32 cellular contexts compared by ENCODE assay signal in genomic region chr22:20977516-20978170, GRCh38. TPM values are rescaled to one million over a fixed set of nuclear protein-coding genes. Genes with fewer than 3 reads are reported as not detected.
"Had no signal": no experiment of that assay in that cellular context is flagged by ENCODE, and none has a peak within 500 bp of the region (broad histone marks: within the 10 kb centered on the region; RNA-seq: fewer than 3 reads in every experiment).

No MANE protein-coding gene starts in this region.

- H3K9me3 Mint-ChIP-seq: activated T-cell treated with anti-CD3 and anti-CD28 coated beads, Interleukin-2, amount 50 U/mL, for 24 hours had no signal

- H3K27me3 Mint-ChIP-seq: activated B cell treated with CpG ODN at 0.5 μM for 24 hours; activated CD4-positive, alpha-beta memory T cell treated with anti-CD3 and anti-CD28 coated beads, Interleukin-2, amount 10 ng/mL, durations not matched to agents 7 days and 5 days; activated CD4-positive, alpha-beta T cell treated with anti-CD3 and anti-CD28 coated beads, Interleukin-2, amount 10 ng/mL, durations not matched to agents 7 days and 5 days; activated naive CD8-positive, alpha-beta T cell treated with anti-CD3 and anti-CD28 coated beads, Interleukin-2, amount 10 ng/mL, durations not matched to agents 7 days and 5 days; activated T-cell treated with anti-CD3 and anti-CD28 coated beads, Interleukin-2, amount 50 U/mL, for 24 hours; brain; T-helper 17 cell had no signal

- H3K27ac Mint-ChIP-seq: activated B cell treated with CpG ODN at 0.5 μM for 24 hours; activated CD4-positive, alpha-beta memory T cell treated with anti-CD3 and anti-CD28 coated beads, Interleukin-2, amount 10 ng/mL, durations not matched to agents 7 days and 5 days; activated CD4-positive, alpha-beta T cell treated with anti-CD3 and anti-CD28 coated beads, Interleukin-2, amount 10 ng/mL, durations not matched to agents 7 days and 5 days; activated naive CD4-positive, alpha-beta T cell treated with anti-CD3 and anti-CD28 coated beads, Interleukin-2, amount 10 ng/mL, durations not matched to agents 7 days and 5 days; activated naive CD4-positive, alpha-beta T cell treated with anti-CD3 and anti-CD28 coated beads, Interleukin-2, amount 50 U/mL, for 72 hours; activated naive CD8-positive, alpha-beta T cell treated with anti-CD3 and anti-CD28 coated beads, Interleukin-2, amount 10 ng/mL, durations not matched to agents 7 days and 5 days; activated T-cell treated with anti-CD3 and anti-CD28 coated beads, Interleukin-2, amount 50 U/mL, for 24 hours; activated T-cell treated with anti-CD3 and anti-CD28 coated beads, Interleukin-2, amount 50 U/mL, for 72 hours; brain; T-helper 17 cell; T-helper 2 cell treated with Interferon-gamma antibody and Interleukin-4, amounts not matched to agents 5 μg/mL and 100 μg/mL, for 36 hours had no signal

- H3K4me3 Mint-ChIP-seq: activated B cell treated with CpG ODN at 0.5 μM for 24 hours; activated CD4-positive, alpha-beta memory T cell treated with anti-CD3 and anti-CD28 coated beads, Interleukin-2, amount 10 ng/mL, durations not matched to agents 7 days and 5 days; activated CD4-positive, alpha-beta T cell treated with anti-CD3 and anti-CD28 coated beads, Interleukin-2, amount 10 ng/mL, durations not matched to agents 7 days and 5 days; activated naive CD4-positive, alpha-beta T cell treated with anti-CD3 and anti-CD28 coated beads, Interleukin-2, amount 10 ng/mL, durations not matched to agents 7 days and 5 days; activated naive CD8-positive, alpha-beta T cell treated with anti-CD3 and anti-CD28 coated beads, Interleukin-2, amount 10 ng/mL, durations not matched to agents 7 days and 5 days; activated T-cell treated with anti-CD3 and anti-CD28 coated beads, Interleukin-2, amount 50 U/mL, for 24 hours; activated T-cell treated with anti-CD3 and anti-CD28 coated beads, Interleukin-2, amount 50 U/mL, for 72 hours; brain; T-helper 17 cell; T-helper 2 cell treated with Interferon-gamma antibody and Interleukin-4, amounts not matched to agents 5 μg/mL and 100 μg/mL, for 36 hours had no signal

- ATAC-seq: activated naive CD4-positive, alpha-beta T cell treated with anti-CD3 and anti-CD28 coated beads, Interleukin-2, amount 50 U/mL, for 72 hours; activated T-cell treated with anti-CD3 and anti-CD28 coated beads, Interleukin-2, amount 50 U/mL, for 72 hours; gastroesophageal sphincter; T-helper 17 cell had no signal

- H3K36me3 Mint-ChIP-seq: brain had no signal

- DNase-seq: activated B cell treated with CpG ODN at 0.5 μM for 24 hours; activated CD4-positive, alpha-beta memory T cell treated with anti-CD3 and anti-CD28 coated beads, Interleukin-2, amount 10 ng/mL, durations not matched to agents 7 days and 5 days; activated CD4-positive, alpha-beta T cell treated with anti-CD3 and anti-CD28 coated beads for 1 hour; activated CD4-positive, alpha-beta T cell treated with anti-CD3 and anti-CD28 coated beads for 4 hours; activated CD4-positive, alpha-beta T cell treated with anti-CD3 and anti-CD28 coated beads, Interleukin-2, amount 10 ng/mL, durations not matched to agents 7 days and 5 days; activated CD4-positive, alpha-beta T cell treated with anti-CD3 and anti-CD28 coated beads, Interleukin-2, amount 50 U/mL, for 4 hours; activated CD8-positive, alpha-beta memory T cell treated with anti-CD3 and anti-CD28 coated beads, Interleukin-2, amount 50 U/mL, for 48 hours; activated gamma-delta T cell; activated naive CD4-positive, alpha-beta T cell; activated naive CD4-positive, alpha-beta T cell treated with anti-CD3 and anti-CD28 coated beads, Interleukin-2, amount 10 ng/mL, durations not matched to agents 7 days and 5 days; activated naive CD8-positive, alpha-beta T cell treated with anti-CD3 and anti-CD28 coated beads, Interleukin-2, amount 10 ng/mL, durations not matched to agents 7 days and 5 days; activated T-cell treated with anti-CD3 and anti-CD28 coated beads for 4 hours; activated T-cell treated with anti-CD3 and anti-CD28 coated beads, Interleukin-2, amount 50 U/mL, for 24 hours; activated T-cell treated with anti-CD3 and anti-CD28 coated beads, Interleukin-2, amount 50 U/mL, for 72 hours; central memory CD4-positive, alpha-beta T cell; cerebellar nuclear complex; colonic mucosa; effector CD8-positive, alpha-beta T cell; esophagus squamous epithelium; foreskin melanocyte; T-helper 1 cell; T-helper 17 cell; T1000; WERI-Rb-1 had no signal

RNA-seq across cellular contexts. Expression of gene AIFM3, which starts 10.6 kb away (rescaled TPM):
- total RNA-seq: ascending aorta, endothelial cell of umbilical vein had no signal

RNA-seq across cellular contexts. Expression of gene P2RX6, which starts 37.3 kb away (rescaled TPM):
- total RNA-seq: ascending aorta, dermis microvascular lymphatic vessel endothelial cell, endothelial cell of umbilical vein had no signal

RNA-seq across cellular contexts. Expression of gene SLC7A4, which starts 54.7 kb away (rescaled TPM):
- total RNA-seq: activated B cell treated with CpG ODN at 0.5 μM for 24 hours; activated CD4-positive, alpha-beta memory T cell treated with anti-CD3 and anti-CD28 coated beads, Interleukin-2, amount 10 ng/mL, durations not matched to agents 7 days and 5 days; activated naive CD4-positive, alpha-beta T cell treated with anti-CD3 and anti-CD28 coated beads, Interleukin-2, amount 50 U/mL, for 72 hours; activated T-cell treated with anti-CD3 and anti-CD28 coated beads, Interleukin-2, amount 50 U/mL, for 72 hours; dermis microvascular lymphatic vessel endothelial cell; endothelial cell of umbilical vein; glomerular endothelial cell had no signal
